In genomic region chr7:142043917-142044316, GRCh38 we compare ENCODE assay signal across 2 cellular contexts. TPM values are rescaled to one million over a fixed set of nuclear protein-coding genes. Genes with fewer than 3 reads are reported as not detected.
"Had no signal": no experiment of that assay in that cellular context is flagged by ENCODE, and none has a peak within 500 bp of the region (broad histone marks: within the 10 kb centered on the region; RNA-seq: fewer than 3 reads in every experiment).

No MANE protein-coding gene starts in this region.

RNA-seq across cellular contexts. Expression of gene MGAM, which starts 48.2 kb away (rescaled TPM):
- total RNA-seq: IMR-90 had no signal
- polyA plus RNA-seq: IgD-negative memory B cell, IMR-90 had no signal
